ENCODE assay signal across 11 cellular contexts in genomic region chr17:43972444-43973212, GRCh38. TPM values are rescaled to one million over a fixed set of nuclear protein-coding genes. Genes with fewer than 3 reads are reported as not detected.
"Had no signal": no experiment of that assay in that cellular context is flagged by ENCODE, and none has a peak within 500 bp of the region (broad histone marks: within the 10 kb centered on the region; RNA-seq: fewer than 3 reads in every experiment).

No MANE protein-coding gene starts in this region.

RNA-seq across cellular contexts. Expression of gene PYY, which starts 18.9 kb away (rescaled TPM):
- total RNA-seq: OCI-LY7, PC-3, PC-9, Right ventricle myocardium inferior, Right ventricle myocardium superior, RPMI7951, SJCRH30, SJSA1, SK-MEL-5 had no signal

RNA-seq across cellular contexts. Expression of gene PPY, which starts 30.4 kb away (rescaled TPM):
- total RNA-seq: OCI-LY7, PC-3, PC-9, Peyer's patch, Right ventricle myocardium inferior, Right ventricle myocardium superior, RPMI7951, SJCRH30, SJSA1, SK-MEL-5 had no signal
- polyA plus RNA-seq: SK-N-SH had no signal
